8 cellular contexts compared by ENCODE assay signal in the genomic region with DNA sequence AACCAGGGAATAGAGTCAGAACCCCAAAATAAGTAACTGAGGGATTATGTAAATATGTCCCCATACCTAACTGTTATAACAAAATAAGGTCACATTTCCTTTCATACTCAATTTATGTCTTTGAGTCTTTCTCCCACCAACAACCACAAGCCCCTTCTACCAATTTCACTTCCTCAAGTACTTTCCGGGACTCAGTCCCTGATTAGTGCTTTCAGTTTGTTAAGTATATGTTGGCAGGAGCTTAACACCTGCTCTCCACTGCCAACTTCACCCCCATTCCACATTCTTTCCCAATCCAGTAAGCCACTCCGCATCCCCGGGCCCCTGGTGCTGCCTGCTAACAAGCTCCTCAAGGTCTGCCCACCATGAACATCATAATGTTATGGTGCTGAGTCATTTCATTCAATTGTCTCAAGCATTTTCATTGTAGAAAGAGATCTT.
DNase-seq lines count a peak whose midpoint lies in the region; ATAC-seq and TF ChIP-seq lines count a peak whose summit lies in the region.

No MANE protein-coding gene starts in this region.

- H3K27ac ChIP-seq in OCI-LY7 (ENCODE audit: low read depth, low read length, poor library complexity, severe bottlenecking) (peak overlapping the region; percentile 72), adrenal gland (no peak overlapping the region)

- H3K27me3 ChIP-seq in H7 (ENCODE audit: control insufficient read depth, insufficient read depth, low read length) (no peaks in the 10 kb centered on the region), adrenal gland (no peaks in the 10 kb centered on the region)

- H2AFZ ChIP-seq in OCI-LY7 (ENCODE audit: low read length) = peak overlapping the region; percentile 82; the same call in 1 of the 2 replicates

- no peak for TF ChIP-seq POLR2A in adrenal gland (IDR thresholded peaks at IDR 0.05)

- no peak for TF ChIP-seq CTCF in OCI-LY7 (conservative IDR thresholded peaks at IDR 0.05; ENCODE audit: low read length)
- TF ChIP-seq CTCF in adrenal gland (IDR thresholded peaks at IDR 0.05) = no peak

- H3K9me3 ChIP-seq in OCI-LY7 (ENCODE audit: low read length) (peaks cover 14% of the 10 kb centered on the region; the same call in 1 of the 2 replicates), adrenal gland (replicated peaks in 1 of 3) (peaks cover 0 to 9% (median 0%) of the 10 kb centered on the region in 3 donors)

- peaks cover 41% of the 10 kb centered on the region for H3K4me1 ChIP-seq in OCI-LY7 (ENCODE audit: insufficient read depth, low read length, poor library complexity, severe bottlenecking)
- no peaks in the 10 kb centered on the region for H3K4me1 ChIP-seq in adrenal gland (replicated peaks in 1 of 2)

- ATAC-seq in GM19438 (IDR thresholded peaks at IDR 0.05; ENCODE audit: low read depth, unreplicated experiment) = peak; percentile 99
- ATAC-seq in HG03066 (IDR thresholded peaks at IDR 0.05; ENCODE audit: low read depth, unreplicated experiment) = peak; percentile 97

- intact Hi-C loops in OCI-LY7 (cut with micrococcal nuclease; ENCODE audit: unreplicated experiment) (loop anchor here (1.0 kb wide), 1 partner anchor 38 kb away; no protein-coding TSS in a partner anchor), adrenal gland (cut with DNase I) (no loop called here)

- POLR2A ChIA-PET in OCI-LY7 (lab: Charles Lee) = interaction anchor here (0.6 to 2.8 kb wide), 22 partner anchors 9 to 292 kb away, joined by 3 to 39 read pairs (median 4); no protein-coding TSS in a partner anchor

- no peaks in the 10 kb centered on the region for H4K20me1 ChIP-seq in OCI-LY7 (ENCODE audit: insufficient read depth, low read length)

- CTCF ChIA-PET in OCI-LY7 (lab: Charles Lee; ENCODE audit: unreplicated experiment) = interaction anchor here (0.6 to 1.2 kb wide), 3 partner anchors 20 to 154 kb away, joined by 3 read pairs; no protein-coding TSS in a partner anchor

- peak overlapping the region; percentile 49 for H3K4me3 ChIP-seq in OCI-LY7 (ENCODE audit: low read depth, low read length, poor library complexity, severe bottlenecking)
- H3K4me3 ChIP-seq in H7 (ENCODE audit: insufficient read depth, low read depth, low read length) = no peak overlapping the region
- no peak overlapping the region for H3K4me3 ChIP-seq in adrenal gland

- H3K79me2 ChIP-seq in OCI-LY7 (ENCODE audit: insufficient read depth, low read depth, low read length) = no peaks in the 10 kb centered on the region

- peak overlapping the region; percentile 80 for H3K4me2 ChIP-seq in OCI-LY7 (ENCODE audit: low read length)

- H3K36me3 ChIP-seq in OCI-LY7 (ENCODE audit: insufficient read depth, low read length) (peaks cover 13% of the 10 kb centered on the region), H7 (replicated peaks; ENCODE audit: control insufficient read depth, insufficient read depth, low read length) (no peaks in the 10 kb centered on the region), adrenal gland (replicated peaks in 1 of 2) (no peaks in the 10 kb centered on the region)

- no TSS peak for BruUV-seq in OCI-LY7 (replicated peaks; lab: Mats Ljungman, UMichigan)

- H3K9me2 ChIP-seq in OCI-LY7 (ENCODE audit: insufficient read depth, low read length) = no peaks in the 10 kb centered on the region

- DNase-seq in CD1c-positive myeloid dendritic cell (ENCODE audit: extremely low spot score) (peak; percentile 3), OCI-LY7 (ENCODE audit: low spot score) (peak; percentile 88), amniotic stem cell (lab: John Stamatoyannopoulos, UW) (no peak), H7 (no peak), adrenal gland (no peak), NCI-H2081 (lab: John Stamatoyannopoulos, UW) (no peak)

- 67 to 76% (median 71%) methylated on average over 3 of the region's 3 CpGs for WGBS in adrenal gland, 4 donors

Comparison
In these comparisons a context has a peak if more than half of its experiments do, and no peak if none do; other contexts are left out.
1. DNase-seq: peak in CD1c-positive myeloid dendritic cell (single experiment) and OCI-LY7 (single experiment); none in amniotic stem cell (single experiment), H7 (single experiment), adrenal gland (0 of 7) and NCI-H2081 (0 of 2).